Comparison of ENCODE assay signal across 12 cellular contexts in the genomic region with DNA sequence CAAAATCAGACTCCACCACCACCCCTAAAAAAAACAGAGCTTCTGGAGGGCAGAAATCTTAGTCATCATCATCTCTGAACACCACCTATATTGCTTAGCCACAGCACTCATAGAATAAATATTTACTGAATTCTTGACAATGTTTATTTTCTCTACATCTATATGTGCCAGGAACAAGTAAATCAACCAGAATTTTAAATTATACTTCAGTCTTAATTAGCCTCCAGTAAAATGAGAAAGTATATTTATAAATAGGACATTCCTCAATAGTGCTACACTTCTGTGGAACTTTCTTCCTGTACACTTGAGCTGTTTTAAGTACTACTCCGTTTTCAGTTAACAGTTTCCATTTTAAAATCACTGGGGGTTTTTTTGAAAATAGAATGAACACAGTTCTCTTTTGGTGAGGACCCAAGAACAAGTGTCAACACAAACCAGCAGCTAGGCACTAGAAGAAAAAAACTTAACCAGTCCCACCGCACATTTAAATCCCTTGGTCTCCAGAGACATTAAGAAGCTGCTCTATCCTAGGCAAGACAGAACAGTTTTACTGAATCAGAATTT. TPM values are rescaled to one million over a fixed set of nuclear protein-coding genes. Genes with fewer than 3 reads are reported as not detected.
DNase-seq lines count a peak whose midpoint lies in the region; ATAC-seq and TF ChIP-seq lines count a peak whose summit lies in the region.
"Had no signal": no experiment of that assay in that cellular context is flagged by ENCODE, and none has a peak within 500 bp of the region (broad histone marks: within the 10 kb centered on the region; RNA-seq: fewer than 3 reads in every experiment).

No MANE protein-coding gene starts in this region.

- H3K9ac ChIP-seq in rectal smooth muscle tissue (ENCODE audit: low read length), result no peak overlapping the region

- no peak overlapping the region for H3K4me3 ChIP-seq in GM12865 (ENCODE audit: low read depth, low read length)
- H3K4me3 ChIP-seq in brain microvascular endothelial cell (ENCODE audit: low read depth, low read length), result no peak overlapping the region
- no peak overlapping the region for H3K4me3 ChIP-seq in rectal smooth muscle tissue (ENCODE audit: low read length)
- no peak overlapping the region for H3K4me3 ChIP-seq in naive thymus-derived CD4-positive, alpha-beta T cell (ENCODE audit: low read length)
- H3K4me3 ChIP-seq: skin epidermis, upper lobe of right lung had no signal

- peaks cover 0 to 25% (median 17%) of the 10 kb centered on the region in 5 donors for H3K36me3 Mint-ChIP-seq in naive thymus-derived CD4-positive, alpha-beta T cell

- no peaks in the 10 kb centered on the region for H3K9me3 Mint-ChIP-seq in naive thymus-derived CD4-positive, alpha-beta T cell

- peak; percentile 37 for ATAC-seq in HG02938 (IDR thresholded peaks at IDR 0.05; ENCODE audit: unreplicated experiment)
- no peak for ATAC-seq in naive thymus-derived CD4-positive, alpha-beta T cell
- no peak for ATAC-seq in stimulated activated naive CD8-positive, alpha-beta T cell treated with anti-CD3 and anti-CD28 coated beads, Interleukin-15, Interleukin-2, amounts not matched to agents 100 U/mL and 50 U/mL, for 24 hours
- ATAC-seq: upper lobe of right lung had no signal

- POLR2A ChIA-PET in naive thymus-derived CD4-positive, alpha-beta T cell (lab: Charles Lee), result no interaction called here

- CTCF ChIA-PET in naive thymus-derived CD4-positive, alpha-beta T cell (lab: Charles Lee), result interaction anchor here (0.6 kb wide), 1 partner anchor 34 kb away, joined by 3 read pairs; no protein-coding TSS in a partner anchor

- H3K27ac ChIP-seq in brain microvascular endothelial cell, result peak overlapping the region; percentile 73
- H3K27ac ChIP-seq in rectal smooth muscle tissue (ENCODE audit: low read depth, low read length), result peak overlapping the region; percentile 27
- no peak overlapping the region for H3K27ac ChIP-seq in naive thymus-derived CD4-positive, alpha-beta T cell (ENCODE audit: low read depth, low read length)
- H3K27ac ChIP-seq: skin epidermis, upper lobe of right lung had no signal

- DNase-seq in GM12865 (ENCODE audit: low read depth) (peak; percentile 75), brain microvascular endothelial cell (no peak), NCI-H748 (lab: John Stamatoyannopoulos, UW; ENCODE audit: unreplicated experiment) (no peak), NCI-H1694 treated with DMSO at 0.1 percent for 48 hours (lab: John Stamatoyannopoulos, UW) (no peak)
- DNase-seq in naive thymus-derived CD4-positive, alpha-beta T cell, result no peak
- DNase-seq in stimulated activated naive CD8-positive, alpha-beta T cell treated with anti-CD3 and anti-CD28 coated beads, Interleukin-15, Interleukin-2, amounts not matched to agents 100 U/mL and 50 U/mL, for 24 hours, result no peak
- DNase-seq: activated CD4-positive, alpha-beta T cell treated with anti-CD3 and anti-CD28 coated beads, Interleukin-2, amount 50 U/mL, for 4 hours; NCI-H524; upper lobe of right lung had no signal

- H3K36me3 ChIP-seq in brain microvascular endothelial cell (replicated peaks), result no peaks in the 10 kb centered on the region
- no peaks in the 10 kb centered on the region for H3K36me3 ChIP-seq in rectal smooth muscle tissue (ENCODE audit: control insufficient read depth, insufficient read depth, low read length)
- H3K36me3 ChIP-seq in naive thymus-derived CD4-positive, alpha-beta T cell (ENCODE audit: control insufficient read depth in 2 of 3, insufficient read depth in 3 of 3, low read length in 3 of 3), result no peaks in the 10 kb centered on the region

- H3K4me1 ChIP-seq in rectal smooth muscle tissue (ENCODE audit: control insufficient read depth, insufficient read depth, low read length), result peaks cover 7% of the 10 kb centered on the region
- H3K4me1 ChIP-seq in naive thymus-derived CD4-positive, alpha-beta T cell (ENCODE audit: control insufficient read depth in 2 of 2, insufficient read depth in 2 of 2, low read length in 2 of 2), result no peaks in the 10 kb centered on the region
- H3K4me1 ChIP-seq: upper lobe of right lung had no signal

- H3K9me3 ChIP-seq in naive thymus-derived CD4-positive, alpha-beta T cell (ENCODE audit: control insufficient read depth in 2 of 3, low read length in 3 of 3), result no peaks in the 10 kb centered on the region
- H3K9me3 ChIP-seq: upper lobe of right lung had no signal

- peaks cover 0 to 8% (median 0%) of the 10 kb centered on the region in 7 donors for H3K4me1 Mint-ChIP-seq in naive thymus-derived CD4-positive, alpha-beta T cell

- intact Hi-C loops in naive thymus-derived CD4-positive, alpha-beta T cell (cut with micrococcal nuclease), result no loop called here

- H3K27me3 ChIP-seq in brain microvascular endothelial cell (replicated peaks) (no peaks in the 10 kb centered on the region), rectal smooth muscle tissue (ENCODE audit: control insufficient read depth, insufficient read depth, low read length) (no peaks in the 10 kb centered on the region)
- no peaks in the 10 kb centered on the region for H3K27me3 ChIP-seq in naive thymus-derived CD4-positive, alpha-beta T cell (ENCODE audit: control insufficient read depth in 2 of 2, insufficient read depth in 2 of 2, low read length in 2 of 2)
- H3K27me3 ChIP-seq: upper lobe of right lung had no signal

- TF ChIP-seq CTCF in GM12865 (IDR thresholded peaks at IDR 0.05; ENCODE audit: insufficient read depth, low read depth, low read length, missing control alignments), result no peak
- no peak for TF ChIP-seq CTCF in brain microvascular endothelial cell (IDR thresholded peaks at IDR 0.05; ENCODE audit: low read depth, low read length, missing control alignments)

- no peak overlapping the region for H3K27ac Mint-ChIP-seq in naive thymus-derived CD4-positive, alpha-beta T cell

- H3K4me3 Mint-ChIP-seq in naive thymus-derived CD4-positive, alpha-beta T cell, result no peak overlapping the region

- in situ Hi-C loops in brain microvascular endothelial cell (cut with HindIII; ENCODE audit: low pct_ligation_motif_present, low sequenced_read_pairs), result no loop called here

- H3K27me3 Mint-ChIP-seq in naive thymus-derived CD4-positive, alpha-beta T cell, result no peaks in the 10 kb centered on the region

RNA-seq across cellular contexts. Expression of a gene that starts 25.5 kb away (rescaled TPM):
- 10 to 100 TPM in 3 of 5 experiments, 1 to 10 TPM in 2; 4.6 to 15.1 (median 12.9) TPM for total RNA-seq in naive thymus-derived CD4-positive, alpha-beta T cell
- polyA plus RNA-seq in naive thymus-derived CD4-positive, alpha-beta T cell, result 10 to 100 TPM; 26.7 to 28.5 TPM
